15 cellular contexts compared by ENCODE assay signal in the genomic region with DNA sequence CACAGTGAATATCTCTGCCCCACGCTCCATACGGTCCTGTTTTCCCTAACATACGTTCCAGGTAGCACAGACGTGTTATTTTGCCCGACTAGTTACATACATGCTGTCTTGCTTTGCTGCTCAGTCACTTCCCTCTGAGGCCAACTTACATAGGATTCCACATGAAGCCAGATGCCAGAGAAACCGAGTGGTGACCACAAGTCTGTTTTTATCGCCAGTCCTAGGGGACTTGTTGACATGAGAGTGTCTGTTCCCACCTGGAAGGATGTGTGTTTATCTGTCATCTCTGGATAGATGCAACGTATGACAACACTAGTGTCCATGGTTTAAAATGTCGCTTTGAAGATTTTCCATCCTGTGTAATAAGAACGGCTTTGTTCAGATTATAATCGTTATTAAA. TPM values are rescaled to one million over a fixed set of nuclear protein-coding genes. Genes with fewer than 3 reads are reported as not detected.
DNase-seq lines count a peak whose midpoint lies in the region; ATAC-seq and TF ChIP-seq lines count a peak whose summit lies in the region.
"Had no signal": no experiment of that assay in that cellular context is flagged by ENCODE, and none has a peak within 500 bp of the region (broad histone marks: within the 10 kb centered on the region; RNA-seq: fewer than 3 reads in every experiment).

No MANE protein-coding gene starts in this region.

- H3K9me3 Mint-ChIP-seq in GM23338, result no peaks in the 10 kb centered on the region
- no peaks in the 10 kb centered on the region for H3K9me3 Mint-ChIP-seq in neural crest cell
- no peaks in the 10 kb centered on the region for H3K9me3 Mint-ChIP-seq in neural progenitor cell
- H3K9me3 Mint-ChIP-seq: CD8-positive, alpha-beta memory T cell; HFFc6 had no signal

- no peaks in the 10 kb centered on the region for H4K20me1 ChIP-seq in SK-N-SH (ENCODE audit: insufficient read depth)
- no peaks in the 10 kb centered on the region for H4K20me1 ChIP-seq in GM23338 (replicated peaks; ENCODE audit: insufficient read depth)
- no peaks in the 10 kb centered on the region for H4K20me1 ChIP-seq in neural progenitor cell (ENCODE audit: low read depth)

- H3K27me3 Mint-ChIP-seq in GM23338 (ENCODE audit: insufficient read depth, low read depth, poor library complexity) (peaks cover 11% of the 10 kb centered on the region), neural crest cell (ENCODE audit: low read depth) (no peaks in the 10 kb centered on the region), neural progenitor cell (ENCODE audit: insufficient read depth, low read depth) (peaks cover 2% of the 10 kb centered on the region)

- H2AFZ ChIP-seq in SK-N-SH (ENCODE audit: low read depth) (no peak overlapping the region), GM23338 (peak overlapping the region; percentile 63; the same call in 1 of the 2 replicates), neural progenitor cell (replicated peaks) (no peak overlapping the region)

- TF ChIP-seq CTCF in SK-N-SH (IDR thresholded peaks at IDR 0.05) (no peak), GM23338 (conservative IDR thresholded peaks at IDR 0.05; ENCODE audit: low read depth in 2 of 2) (no peak), neural crest cell (conservative IDR thresholded peaks at IDR 0.05) (no peak), neural progenitor cell (IDR thresholded peaks at IDR 0.05) (no peak)

- H3K4me1 Mint-ChIP-seq in GM23338, result no peaks in the 10 kb centered on the region; the same call in 2 of the 3 replicates
- H3K4me1 Mint-ChIP-seq in neural crest cell, result no peaks in the 10 kb centered on the region
- H3K4me1 Mint-ChIP-seq in neural progenitor cell, result no peaks in the 10 kb centered on the region

- H3K9ac ChIP-seq in SK-N-SH (no peak overlapping the region), neural progenitor cell (no peak overlapping the region)

- H3K4me3 ChIP-seq in SK-N-SH (ENCODE audit: low read depth in 2 of 2, low read length in 1 of 2), result no peak overlapping the region
- H3K4me3 ChIP-seq in GM23338, result no peak overlapping the region
- no peak overlapping the region for H3K4me3 ChIP-seq in neural progenitor cell

- no peak for TF ChIP-seq EP300 in SK-N-SH (IDR thresholded peaks at IDR 0.05; ENCODE audit: borderline replicate concordance in 1 of 2, low read depth in 1 of 2, low read length in 1 of 2)

- H3K4me2 ChIP-seq in SK-N-SH (no peak overlapping the region), GM23338 (no peak overlapping the region), neural progenitor cell (no peak overlapping the region)

- WGBS in SK-N-SH (ENCODE audit: low lambda C conversion rate), result 83% methylated on average over 11 of the region's 11 CpGs

- H3K4me1 ChIP-seq in SK-N-SH (ENCODE audit: control insufficient read depth in 1 of 2, insufficient read depth in 2 of 2, low read depth in 1 of 2, low read length in 1 of 2), result peaks cover 0 to 9% of the 10 kb centered on the region in 2 experiments; a peak in 1 of 4 replicates
- 0 out of 2 replicates have a peak, but pooled peaks cover 2% of the 10 kb centered on the region for H3K4me1 ChIP-seq in GM23338 (ENCODE audit: insufficient read depth)
- H3K4me1 ChIP-seq in neural progenitor cell, result no peaks in the 10 kb centered on the region
- H3K4me1 ChIP-seq: Caco-2 had no signal

- POLR2A ChIA-PET in SK-N-SH (lab: Yijun Ruan, JAX), result no interaction called here

- H3K27ac ChIP-seq in SK-N-SH (ENCODE audit: low read depth in 2 of 2, low read length in 1 of 2) (no peak overlapping the region), GM23338 (ENCODE audit: low read depth) (no peak overlapping the region), neural progenitor cell (no peak overlapping the region)

- H3K4me3 Mint-ChIP-seq in GM23338 (no peak overlapping the region), neural crest cell (no peak overlapping the region), neural progenitor cell (no peak overlapping the region)
- H3K4me3 Mint-ChIP-seq: CD8-positive, alpha-beta memory T cell; HFFc6 had no signal

- peak; percentile 30 for DNase-seq in SK-N-SH
- DNase-seq in GM23338 (ENCODE audit: low spot score), result no peak
- no peak for DNase-seq in neural crest cell (ENCODE audit: low read depth, low spot score)
- DNase-seq in stimulated activated CD4-positive, alpha-beta T cell treated with anti-CD3 and anti-CD28 coated beads, Interleukin-12 subunit alpha, Interleukin-12 subunit beta, amount 100 ng/mL, for 4 hours, result no peak
- no peak for DNase-seq in neural progenitor cell (ENCODE audit: low spot score)
- DNase-seq in DMS53 treated with DMSO at 0.1 percent for 48 hours (lab: John Stamatoyannopoulos, UW; ENCODE audit: unreplicated experiment), result no peak
- DNase-seq: BE2C; Caco-2; CD8-positive, alpha-beta memory T cell; DMS79 treated with DMSO at 0.1 percent for 48 hours; EL; HCEC 1CT; HFFc6 had no signal

- H3K79me2 ChIP-seq in SK-N-SH (ENCODE audit: insufficient read depth), result no peaks in the 10 kb centered on the region
- H3K79me2 ChIP-seq in GM23338 (replicated peaks; ENCODE audit: insufficient read depth), result no peaks in the 10 kb centered on the region
- H3K79me2 ChIP-seq in neural progenitor cell (ENCODE audit: low read depth), result no peaks in the 10 kb centered on the region

- TF ChIP-seq RAD21 in SK-N-SH (IDR thresholded peaks at IDR 0.05; ENCODE audit: low read length), result no peak

- H3K27ac Mint-ChIP-seq in GM23338 (no peak overlapping the region), neural crest cell (ENCODE audit: unreplicated experiment) (peak overlapping the region; percentile 66), neural progenitor cell (no peak overlapping the region)
- H3K27ac Mint-ChIP-seq: CD8-positive, alpha-beta memory T cell; HFFc6 had no signal

- CTCF ChIA-PET in SK-N-SH (lab: Yijun Ruan, JAX), result interaction anchor here (2.0 kb wide), 1 partner anchor 12 kb away, joined by 6 read pairs; no protein-coding TSS in a partner anchor

- H3K36me3 ChIP-seq in SK-N-SH (replicated peaks in 1 of 2; ENCODE audit: control insufficient read depth in 1 of 2, insufficient read depth in 2 of 2, low read length in 1 of 2) (no peaks in the 10 kb centered on the region), GM23338 (ENCODE audit: insufficient read depth) (no peaks in the 10 kb centered on the region), neural progenitor cell (no peaks in the 10 kb centered on the region)
- H3K36me3 ChIP-seq: BE2C had no signal

- H3K36me3 Mint-ChIP-seq in GM23338 (ENCODE audit: low read depth) (no peaks in the 10 kb centered on the region), neural crest cell (ENCODE audit: low read depth) (no peaks in the 10 kb centered on the region), neural progenitor cell (no peaks in the 10 kb centered on the region)

- ATAC-seq in SK-N-SH treated with all-trans-retinoic acid at 6 μM for 48 hours (no peak), GM23338 (no peak)
- ATAC-seq: HepG2 had no signal

- H3K9me2 ChIP-seq in SK-N-SH (no peaks in the 10 kb centered on the region), GM23338 (ENCODE audit: insufficient read depth) (0 out of 2 replicates have a peak, but pooled peaks cover 6% of the 10 kb centered on the region)

- H3F3A ChIP-seq in SK-N-SH (replicated peaks; ENCODE audit: insufficient read depth) (no peaks in the 10 kb centered on the region), GM23338 (replicated peaks; ENCODE audit: low read depth) (no peaks in the 10 kb centered on the region), neural progenitor cell (ENCODE audit: low read depth) (no peaks in the 10 kb centered on the region)

- H3K27me3 ChIP-seq in SK-N-SH (ENCODE audit: insufficient read depth) (no peaks in the 10 kb centered on the region), GM23338 (ENCODE audit: insufficient read depth) (no peaks in the 10 kb centered on the region), neural progenitor cell (no peaks in the 10 kb centered on the region)
- H3K27me3 ChIP-seq: BE2C had no signal

- no peaks in the 10 kb centered on the region for H3K9me3 ChIP-seq in SK-N-SH
- no peaks in the 10 kb centered on the region for H3K9me3 ChIP-seq in neural progenitor cell (ENCODE audit: low read depth)
- H3K9me3 ChIP-seq: BE2C, Caco-2 had no signal

TF ChIP-seq in SK-N-SH, 30 proteins besides CTCF, POLR2A, EP300 and RAD21 (continues in another document):
- TF ChIP-seq FOXJ3 (CRISPR knock-in tag; IDR thresholded peaks at IDR 0.05), result no peak

TF ChIP-seq in SK-N-SH treated with all-trans-retinoic acid at 6 μM for 48 hours, 23 proteins besides CTCF, POLR2A, EP300 and RAD21 (continues in another document):
- TF ChIP-seq ARNTL (CRISPR knock-in tag; IDR thresholded peaks at IDR 0.05; ENCODE audit: borderline replicate concordance, low read depth), result no peak
- TF ChIP-seq TOX (CRISPR knock-in tag; IDR thresholded peaks at IDR 0.05; ENCODE audit: borderline replicate concordance), result no peak
- no peak for TF ChIP-seq SNAI2 (CRISPR knock-in tag; IDR thresholded peaks at IDR 0.05)
- TF ChIP-seq ZNF8 (CRISPR knock-in tag; IDR thresholded peaks at IDR 0.05), result no peak

TF ChIP-seq in GM23338, 12 proteins besides CTCF, POLR2A, EP300 and RAD21 (continues in another document):
- no peak for TF ChIP-seq POLR2AphosphoS5 (IDR thresholded peaks at IDR 0.05; ENCODE audit: low read depth)
- no peak for TF ChIP-seq STAT1 (IDR thresholded peaks at IDR 0.05; ENCODE audit: unreplicated experiment)
- TF ChIP-seq JUNB (IDR thresholded peaks at IDR 0.05; ENCODE audit: unreplicated experiment), result no peak
- TF ChIP-seq, protein P1, sequence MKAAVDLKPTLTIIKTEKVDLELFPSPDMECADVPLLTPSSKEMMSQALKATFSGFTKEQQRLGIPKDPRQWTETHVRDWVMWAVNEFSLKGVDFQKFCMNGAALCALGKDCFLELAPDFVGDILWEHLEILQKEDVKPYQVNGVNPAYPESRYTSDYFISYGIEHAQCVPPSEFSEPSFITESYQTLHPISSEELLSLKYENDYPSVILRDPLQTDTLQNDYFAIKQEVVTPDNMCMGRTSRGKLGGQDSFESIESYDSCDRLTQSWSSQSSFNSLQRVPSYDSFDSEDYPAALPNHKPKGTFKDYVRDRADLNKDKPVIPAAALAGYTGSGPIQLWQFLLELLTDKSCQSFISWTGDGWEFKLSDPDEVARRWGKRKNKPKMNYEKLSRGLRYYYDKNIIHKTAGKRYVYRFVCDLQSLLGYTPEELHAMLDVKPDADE (IDR thresholded peaks at IDR 0.05), result no peak

RNA-seq across cellular contexts. Expression of a gene that starts 32.6 kb away (rescaled TPM):
- polyA plus RNA-seq in SK-N-SH (2012; rRNA removed) (74.5 and 76.9 TPM in 2 replicates), GM23338 (2016; fragmentation: Nextera tagmentation; extraction: Ambion mirVana) (274 and 296 TPM in 2 replicates)
- polyA plus RNA-seq in SK-N-SH (2012; cell fraction: cytosol; rRNA removed), result 79.4 and 117 TPM in 2 replicates
- 37.4 and 69.3 TPM in 2 replicates for polyA plus RNA-seq in SK-N-SH (2012; cell fraction: nucleus; rRNA removed)
- total RNA-seq in GM23338 (2014; rRNA removed; shearing (Covaris generic)), result 151 and 156 TPM in 2 replicates
- total RNA-seq in neural crest cell (4.2 and 4.6 TPM in 2 replicates), neural progenitor cell (ENCODE audit: low replicate concordance) (3.1 and 3.5 TPM in 2 replicates)

Comparison
In these comparisons a context has a peak if more than half of its experiments do, and no peak if none do; other contexts are left out.
1. RNA of a gene that starts 32.6 kb away (total RNA-seq): 151 to 156 TPM in GM23338; 4.2 to 4.6 TPM in neural crest cell and 3.1 to 3.5 TPM in neural progenitor cell; every median in the first group is over 10 times any median in the second.